ENCODE assay signal across 10 cellular contexts in genomic region chr6:133891814-133892443, GRCh38. TPM values are rescaled to one million over a fixed set of nuclear protein-coding genes. Genes with fewer than 3 reads are reported as not detected.
DNase-seq lines count a peak whose midpoint lies in the region; TF ChIP-seq lines count a peak whose summit lies in the region.
"Had no signal": no experiment of that assay in that cellular context is flagged by ENCODE, and none has a peak within 500 bp of the region (broad histone marks: within the 10 kb centered on the region; RNA-seq: fewer than 3 reads in every experiment).

No MANE protein-coding gene starts in this region.

- CTCF ChIA-PET in OCI-LY7 (lab: Charles Lee; ENCODE audit: unreplicated experiment), result no interaction called here

- H3K4me3 Mint-ChIP-seq in endothelial cell (ENCODE audit: unreplicated experiment) (peak overlapping the region; percentile 8), nephron (peak overlapping the region; percentile 89 to 98 (median 95))

- TF ChIP-seq CTCF in KMS-11 (conservative IDR thresholded peaks at IDR 0.05; ENCODE audit: low read depth, low read length) (no peak), endothelial cell (IDR thresholded peaks at IDR 0.05; ENCODE audit: unreplicated experiment) (no peak), nephron (IDR thresholded peaks at IDR 0.05; ENCODE audit: unreplicated experiment in 3 of 3) (no peak), OCI-LY7 (conservative IDR thresholded peaks at IDR 0.05; ENCODE audit: low read length) (no peak)

- H3K27me3 Mint-ChIP-seq in endothelial cell (ENCODE audit: unreplicated experiment) (peaks cover 40% of the 10 kb centered on the region), nephron (ENCODE audit: low read depth) (peaks cover 99% of the 10 kb centered on the region)

- H3K9me3 Mint-ChIP-seq in endothelial cell (ENCODE audit: unreplicated experiment), result no peaks in the 10 kb centered on the region
- H3K9me3 Mint-ChIP-seq in nephron, result no peaks in the 10 kb centered on the region

- H3K36me3 ChIP-seq in ACC112 (ENCODE audit: insufficient read depth, low read length), result no peaks in the 10 kb centered on the region
- no peaks in the 10 kb centered on the region for H3K36me3 ChIP-seq in KMS-11 (ENCODE audit: insufficient read depth)
- H3K36me3 ChIP-seq in OCI-LY7 (ENCODE audit: insufficient read depth, low read length), result no peaks in the 10 kb centered on the region
- H3K36me3 ChIP-seq: neutrophil had no signal

- no peak for DNase-seq in endothelial cell (ENCODE audit: low spot score)
- DNase-seq in SIG-M5 (lab: John Stamatoyannopoulos, UW), result no peak
- DNase-seq in OCI-LY7 (ENCODE audit: low spot score), result no peak
- DNase-seq in stimulated activated CD4-positive, alpha-beta T cell treated with anti-CD3 and anti-CD28 coated beads, Interleukin-2, amount 100 ng/mL, for 24 hours, result no peak
- DNase-seq in MV-4-11 (lab: John Stamatoyannopoulos, UW), result no peak

- peak overlapping the region; percentile 80 for H3K4me3 ChIP-seq in ACC112 (ENCODE audit: low read depth, low read length)
- H3K4me3 ChIP-seq in KMS-11 (IDR thresholded peaks at IDR 0.05; ENCODE audit: insufficient read depth, low read depth, low read length), result no peak overlapping the region
- no peak overlapping the region for H3K4me3 ChIP-seq in OCI-LY7 (ENCODE audit: low read depth, low read length, poor library complexity, severe bottlenecking)

- H2AFZ ChIP-seq in ACC112 (ENCODE audit: low read length, unreplicated experiment) (peak overlapping the region; percentile 88), KMS-11 (ENCODE audit: low read depth) (peak overlapping the region; percentile 95), OCI-LY7 (ENCODE audit: low read length) (no peak overlapping the region)

- H3K4me1 Mint-ChIP-seq in endothelial cell (ENCODE audit: unreplicated experiment), result peaks cover 31% of the 10 kb centered on the region
- H3K4me1 Mint-ChIP-seq in nephron, result peaks cover 56% of the 10 kb centered on the region

- H3K27ac Mint-ChIP-seq in endothelial cell (ENCODE audit: unreplicated experiment), result no peak overlapping the region
- peak overlapping the region; percentile 76 to 99 (median 96) for H3K27ac Mint-ChIP-seq in nephron

- intact Hi-C loops in OCI-LY7 (cut with micrococcal nuclease; ENCODE audit: unreplicated experiment), result no loop called here

- POLR2A ChIA-PET in OCI-LY7 (lab: Charles Lee), result no interaction called here

- H3K4me1 ChIP-seq in ACC112 (ENCODE audit: control insufficient read depth, insufficient read depth, low read length, unreplicated experiment) (no peaks in the 10 kb centered on the region), KMS-11 (ENCODE audit: low read depth, poor library complexity, severe bottlenecking) (peaks cover 7% of the 10 kb centered on the region), OCI-LY7 (ENCODE audit: insufficient read depth, low read length, poor library complexity, severe bottlenecking) (no peaks in the 10 kb centered on the region)

- H3K27me3 ChIP-seq in ACC112 (ENCODE audit: insufficient read depth, low read length), result peaks cover 92% of the 10 kb centered on the region
- no peaks in the 10 kb centered on the region for H3K27me3 ChIP-seq in KMS-11 (ENCODE audit: insufficient read depth, low read depth)

- no TSS peak for BruUV-seq in OCI-LY7 (replicated peaks; lab: Mats Ljungman, UMichigan)

- H4K20me1 ChIP-seq in KMS-11 (ENCODE audit: insufficient read depth) (no peaks in the 10 kb centered on the region), OCI-LY7 (ENCODE audit: insufficient read depth, low read length) (no peaks in the 10 kb centered on the region)

- no peak overlapping the region for H3K9ac ChIP-seq in KMS-11

- no peaks in the 10 kb centered on the region for H3K9me2 ChIP-seq in OCI-LY7 (ENCODE audit: insufficient read depth, low read length)

- no peak overlapping the region for H3K27ac ChIP-seq in ACC112 (ENCODE audit: low read depth, low read length)
- no peak overlapping the region for H3K27ac ChIP-seq in KMS-11
- H3K27ac ChIP-seq in OCI-LY7 (ENCODE audit: low read depth, low read length, poor library complexity, severe bottlenecking), result no peak overlapping the region
- H3K27ac ChIP-seq: neutrophil had no signal

- H3K36me3 Mint-ChIP-seq in endothelial cell (ENCODE audit: low read depth, unreplicated experiment), result no peaks in the 10 kb centered on the region
- peaks cover 58% of the 10 kb centered on the region for H3K36me3 Mint-ChIP-seq in nephron (ENCODE audit: low read depth)

- H3K4me2 ChIP-seq in KMS-11 (peak overlapping the region; percentile 97), OCI-LY7 (ENCODE audit: low read length) (no peak overlapping the region)

- H3K9me3 ChIP-seq in OCI-LY7 (ENCODE audit: low read length), result no peaks in the 10 kb centered on the region
- H3K9me3 ChIP-seq: neutrophil had no signal

- H3K79me2 ChIP-seq in ACC112 (ENCODE audit: control insufficient read depth, insufficient read depth, low read length, unreplicated experiment) (no peaks in the 10 kb centered on the region), KMS-11 (ENCODE audit: insufficient read depth, low read depth) (no peaks in the 10 kb centered on the region), OCI-LY7 (ENCODE audit: insufficient read depth, low read depth, low read length) (no peaks in the 10 kb centered on the region)

RNA-seq across cellular contexts. Expression of gene TCF21, which starts 3.0 kb away (rescaled TPM):
- total RNA-seq in endothelial cell (ENCODE audit: unreplicated experiment) (not detected), OCI-LY7 (2022) (not detected in 2 replicates)
- not detected in 2 replicates for total RNA-seq in OCI-LY7 (2014; rRNA removed; shearing (Covaris generic))
- total RNA-seq: temporal lobe had no signal
